Comparison of ENCODE assay signal across 26 cellular contexts in the genomic region with DNA sequence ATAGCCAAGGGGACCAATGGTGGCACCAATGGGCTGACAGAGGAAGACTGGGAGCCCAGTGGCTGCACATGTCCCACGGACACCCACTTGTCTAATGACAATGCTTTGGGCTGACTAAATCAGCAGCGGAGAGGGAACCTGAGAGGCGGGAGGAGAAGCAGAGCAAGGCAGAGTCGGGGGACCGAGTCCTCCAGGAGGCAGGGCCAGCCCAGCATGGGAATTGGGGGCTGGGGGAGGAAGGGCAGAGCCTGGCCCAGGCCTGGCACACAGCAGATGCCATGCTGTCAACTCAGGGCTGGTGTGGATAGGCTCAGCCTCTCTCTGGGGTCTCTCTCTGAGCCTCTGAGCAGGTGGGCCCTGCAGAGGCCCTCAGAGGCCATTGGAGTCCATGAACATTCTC.
DNase-seq lines count a peak whose midpoint lies in the region; ATAC-seq, FAIRE-seq and TF ChIP-seq lines count a peak whose summit lies in the region.
"Had no signal": no experiment of that assay in that cellular context is flagged by ENCODE, and none has a peak within 500 bp of the region (broad histone marks: within the 10 kb centered on the region; RNA-seq: fewer than 3 reads in every experiment).

No MANE protein-coding gene starts in this region.

- H3K56ac ChIP-seq in IMR-90 (ENCODE audit: extremely low read depth, insufficient read depth, low read length): no peak overlapping the region

- H3K27me3 ChIP-seq in IMR-90 (ENCODE audit: control insufficient read depth, insufficient read depth, low read length) (peaks cover 40% of the 10 kb centered on the region), small intestine (ENCODE audit: control insufficient read depth in 2 of 2, insufficient read depth in 2 of 2, low read length in 2 of 2) (no peaks in the 10 kb centered on the region)
- H3K27me3 ChIP-seq: Peyer's patch had no signal

- DNase-seq in activated CD4-positive, CD25-positive, alpha-beta regulatory T cell treated with anti-CD3 and anti-CD28 coated beads, Interleukin-2, amount 50 U/mL, for 72 hours: peak; percentile 20
- DNase-seq in IMR-90 (no peak), glutamatergic neuron (no peak), D341Med (ENCODE audit: low spot score) (no peak), small intestine (no peak)
- DNase-seq: AML-193; C1 segment of cervical spinal cord; Calu3; CD8-positive, alpha-beta memory T cell; DMS53; EL; GF-D8; Karpas-422; MV-4-11; NCI-H1105 treated with DMSO at 0.1 percent for 48 hours; NCI-H2029 treated with DMSO at 0.1 percent for 48 hours; NCI-H226; NCI-H524; NCI-H774; NK-92 treated with Interleukin-12 subunit alpha and Interleukin-12 subunit beta, amount 100 ng/mL, for 24 hours had no signal

- no peak overlapping the region for H2AK5ac ChIP-seq in IMR-90 (ENCODE audit: low read depth, low read length)

- in situ Hi-C loops in IMR-90 (cut with MboI; ENCODE audit: low sequenced_read_pairs): no loop called here

- no peaks in the 10 kb centered on the region for H4K20me1 ChIP-seq in IMR-90 (ENCODE audit: insufficient read depth, low read length)

- no peak overlapping the region for H3K9ac ChIP-seq in IMR-90 (ENCODE audit: low read depth, low read length)

- dilution Hi-C loops in IMR-90 (cut with HindIII; ENCODE audit: low sequenced_read_pairs, unreplicated experiment): no loop called here

- no peak overlapping the region for H4K5ac ChIP-seq in IMR-90 (ENCODE audit: low read depth, low read length)

- no peak overlapping the region for H3K4me3 ChIP-seq in IMR-90 (ENCODE audit: insufficient read depth, low read depth, low read length)
- no peak overlapping the region for H3K4me3 ChIP-seq in small intestine (ENCODE audit: low read depth in 1 of 2, low read length in 2 of 2)
- H3K4me3 ChIP-seq: Peyer's patch, SJSA1 had no signal

- H3K4me3 Mint-ChIP-seq in glutamatergic neuron (ENCODE audit: unreplicated experiment): peak overlapping the region; percentile 36
- H3K4me3 Mint-ChIP-seq in stimulated activated memory B cell treated with anti-CD40 and anti-IgM and Interleukin-4, amounts not matched to agents 10 μg/mL and 1 μg/mL and 100 μg/mL, for 72 hours: no peak overlapping the region
- H3K4me3 Mint-ChIP-seq: CD8-positive, alpha-beta memory T cell had no signal

- H3K4me1 ChIP-seq in IMR-90 (ENCODE audit: control insufficient read depth, insufficient read depth, low read length) (no peaks in the 10 kb centered on the region), small intestine (ENCODE audit: control insufficient read depth in 2 of 2, insufficient read depth in 1 of 2, low read depth in 1 of 2, low read length in 1 of 2) (no peaks in the 10 kb centered on the region)
- H3K4me1 ChIP-seq: Peyer's patch, SJSA1 had no signal

- TF ChIP-seq CTCF in IMR-90 (conservative IDR thresholded peaks at IDR 0.05; ENCODE audit: low read depth, low read length) (no peak), glutamatergic neuron (IDR thresholded peaks at IDR 0.05; ENCODE audit: partially characterized antibody, unreplicated experiment) (no peak)

- no peaks in the 10 kb centered on the region; the same call in 1 of the 2 replicates for H3K9me3 ChIP-seq in IMR-90 (ENCODE audit: control insufficient read depth, insufficient read depth, low read length)
- no peaks in the 10 kb centered on the region for H3K9me3 ChIP-seq in small intestine (ENCODE audit: control insufficient read depth, low read depth)
- H3K9me3 ChIP-seq: Peyer's patch, SJSA1 had no signal

- H2AFZ ChIP-seq in IMR-90 (replicated peaks; ENCODE audit: low read length, poor library complexity): peak overlapping the region; percentile 33

- FAIRE-seq in small intestine (lab: Jason Lieb, UNC): no peak
- FAIRE-seq: GM19239, H54 had no signal

- H3K36me3 ChIP-seq in IMR-90 (ENCODE audit: control insufficient read depth, insufficient read depth, low read length) (no peaks in the 10 kb centered on the region), small intestine (ENCODE audit: control insufficient read depth in 2 of 2, insufficient read depth in 2 of 2, low read length in 2 of 2) (no peaks in the 10 kb centered on the region)
- H3K36me3 ChIP-seq: Peyer's patch, SJSA1 had no signal

- H2BK20ac ChIP-seq in IMR-90 (ENCODE audit: low read depth, low read length): no peak overlapping the region

- intact Hi-C loops in IMR-90 (cut with micrococcal nuclease): no loop called here

- ATAC-seq in activated CD4-positive, CD25-positive, alpha-beta regulatory T cell treated with anti-CD3 and anti-CD28 coated beads, Interleukin-2, amount 50 U/mL, for 24 hours: no peak
- no peak for ATAC-seq in IMR-90 (ENCODE audit: low read depth)
- no peak for ATAC-seq in stimulated activated memory B cell treated with anti-CD40 and anti-IgM and Interleukin-4, amounts not matched to agents 10 μg/mL and 1 μg/mL and 100 μg/mL, for 72 hours

- TF ChIP-seq RAD21 in IMR-90 (IDR thresholded peaks at IDR 0.05; ENCODE audit: low read length): no peak

- no peak overlapping the region for H2BK5ac ChIP-seq in IMR-90 (ENCODE audit: low read depth, low read length, poor library complexity, severe bottlenecking)

- H4K8ac ChIP-seq in IMR-90 (ENCODE audit: low read depth in 2 of 2, low read length in 2 of 2): no peak overlapping the region

- H3K79me1 ChIP-seq in IMR-90 (ENCODE audit: low read depth in 1 of 2, low read length in 2 of 2): no peaks in the 10 kb centered on the region

- H3K27ac Mint-ChIP-seq in glutamatergic neuron (ENCODE audit: unreplicated experiment): no peak overlapping the region
- peak overlapping the region; percentile 48 for H3K27ac Mint-ChIP-seq in stimulated activated memory B cell treated with anti-CD40 and anti-IgM and Interleukin-4, amounts not matched to agents 10 μg/mL and 1 μg/mL and 100 μg/mL, for 72 hours

- no peak for TF ChIP-seq POLR2A in IMR-90 (IDR thresholded peaks at IDR 0.05; ENCODE audit: low read depth, low read length)

- CTCF ChIA-PET in IMR-90 (lab: Yijun Ruan, JAX): no interaction called here

- H3K4me1 Mint-ChIP-seq in glutamatergic neuron (ENCODE audit: low read depth, unreplicated experiment): peaks cover 20% of the 10 kb centered on the region
- peaks cover 5% of the 10 kb centered on the region for H3K4me1 Mint-ChIP-seq in stimulated activated memory B cell treated with anti-CD40 and anti-IgM and Interleukin-4, amounts not matched to agents 10 μg/mL and 1 μg/mL and 100 μg/mL, for 72 hours
- H3K4me1 Mint-ChIP-seq: CD8-positive, alpha-beta memory T cell had no signal

- H2AK9ac ChIP-seq in IMR-90 (replicated peaks; ENCODE audit: low read depth, low read length, poor library complexity): no peak overlapping the region

- BruUV-seq in IMR-90 (replicated peaks; lab: Mats Ljungman, UMichigan): no TSS peak

- no peak overlapping the region for H3K4me2 ChIP-seq in IMR-90 (ENCODE audit: low read depth, low read length)

- peaks cover 5% of the 10 kb centered on the region for H3K9me3 Mint-ChIP-seq in glutamatergic neuron (ENCODE audit: unreplicated experiment)
- H3K9me3 Mint-ChIP-seq in stimulated activated memory B cell treated with anti-CD40 and anti-IgM and Interleukin-4, amounts not matched to agents 10 μg/mL and 1 μg/mL and 100 μg/mL, for 72 hours: no peaks in the 10 kb centered on the region
- H3K9me3 Mint-ChIP-seq: CD8-positive, alpha-beta memory T cell had no signal

- H2BK15ac ChIP-seq in IMR-90 (ENCODE audit: low read depth, low read length): no peak overlapping the region

- no peak overlapping the region for H4K91ac ChIP-seq in IMR-90 (ENCODE audit: insufficient read depth, low read depth, low read length)

- H3K36me3 Mint-ChIP-seq in glutamatergic neuron (ENCODE audit: unreplicated experiment): no peaks in the 10 kb centered on the region
- H3K36me3 Mint-ChIP-seq in stimulated activated memory B cell treated with anti-CD40 and anti-IgM and Interleukin-4, amounts not matched to agents 10 μg/mL and 1 μg/mL and 100 μg/mL, for 72 hours: no peaks in the 10 kb centered on the region
- H3K36me3 Mint-ChIP-seq: CD8-positive, alpha-beta memory T cell had no signal

- peaks cover 3% of the 10 kb centered on the region for H3K27me3 Mint-ChIP-seq in glutamatergic neuron (ENCODE audit: unreplicated experiment)
- H3K27me3 Mint-ChIP-seq in stimulated activated memory B cell treated with anti-CD40 and anti-IgM and Interleukin-4, amounts not matched to agents 10 μg/mL and 1 μg/mL and 100 μg/mL, for 72 hours: no peaks in the 10 kb centered on the region
- H3K27me3 Mint-ChIP-seq: CD8-positive, alpha-beta memory T cell had no signal

- H3K27ac ChIP-seq in IMR-90 (ENCODE audit: insufficient read depth, low read length) (no peak overlapping the region), small intestine (ENCODE audit: low read depth in 1 of 2, low read length in 1 of 2) (no peak overlapping the region)
- H3K27ac ChIP-seq: Peyer's patch, SJSA1 had no signal

- H3K9me1 ChIP-seq in IMR-90 (ENCODE audit: insufficient read depth, low read length): no peaks in the 10 kb centered on the region

- H3K14ac ChIP-seq in IMR-90 (replicated peaks; ENCODE audit: low read depth, low read length): no peak overlapping the region

- WGBS in IMR-90 (ENCODE audit: extremely low coverage in 2 of 2, insufficient read length in 1 of 2), 2 experiments: 85% methylated on average over 2 of the region's 5 CpGs; no CpG with 5 or more reads in 1 of the 2 experiments
- WGBS in small intestine, 3 donors: 77 to 93% (median 87%) methylated on average over 5 of the region's 5 CpGs

- no peak overlapping the region for H3K18ac ChIP-seq in IMR-90 (ENCODE audit: low read depth, low read length)

- no peak overlapping the region for H3K4ac ChIP-seq in IMR-90 (ENCODE audit: low read depth, low read length)

- H3K23ac ChIP-seq in IMR-90 (ENCODE audit: low read depth, low read length): no peak overlapping the region

- POLR2A ChIA-PET in IMR-90 (lab: Charles Lee; ENCODE audit: unreplicated experiment): no interaction called here

- H2BK120ac ChIP-seq in IMR-90 (ENCODE audit: low read depth, low read length): no peak overlapping the region

TF ChIP-seq in IMR-90, 13 proteins besides CTCF, POLR2A, EP300 and RAD21:
- TF ChIP-seq SMC3 (IDR thresholded peaks at IDR 0.05; ENCODE audit: low read depth, low read length) (no peak), RFX5 (IDR thresholded peaks at IDR 0.05; ENCODE audit: low read depth, low read length) (no peak), MXI1 (IDR thresholded peaks at IDR 0.05; ENCODE audit: borderline replicate concordance, low read depth, low read length) (no peak), CEBPB (IDR thresholded peaks at IDR 0.05; ENCODE audit: low read depth, low read length) (no peak), NFE2L2 (IDR thresholded peaks at IDR 0.05; ENCODE audit: low read depth, low read length) (no peak), MAFK (IDR thresholded peaks at IDR 0.05; ENCODE audit: low read depth, low read length) (no peak)
- TF ChIP-seq, protein P1, sequence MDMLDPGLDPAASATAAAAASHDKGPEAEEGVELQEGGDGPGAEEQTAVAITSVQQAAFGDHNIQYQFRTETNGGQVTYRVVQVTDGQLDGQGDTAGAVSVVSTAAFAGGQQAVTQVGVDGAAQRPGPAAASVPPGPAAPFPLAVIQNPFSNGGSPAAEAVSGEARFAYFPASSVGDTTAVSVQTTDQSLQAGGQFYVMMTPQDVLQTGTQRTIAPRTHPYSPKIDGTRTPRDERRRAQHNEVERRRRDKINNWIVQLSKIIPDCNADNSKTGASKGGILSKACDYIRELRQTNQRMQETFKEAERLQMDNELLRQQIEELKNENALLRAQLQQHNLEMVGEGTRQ (IDR thresholded peaks at IDR 0.05; ENCODE audit: low read depth, low read length): no peak
